Comparison of ENCODE assay signal across 25 cellular contexts in the genomic region with DNA sequence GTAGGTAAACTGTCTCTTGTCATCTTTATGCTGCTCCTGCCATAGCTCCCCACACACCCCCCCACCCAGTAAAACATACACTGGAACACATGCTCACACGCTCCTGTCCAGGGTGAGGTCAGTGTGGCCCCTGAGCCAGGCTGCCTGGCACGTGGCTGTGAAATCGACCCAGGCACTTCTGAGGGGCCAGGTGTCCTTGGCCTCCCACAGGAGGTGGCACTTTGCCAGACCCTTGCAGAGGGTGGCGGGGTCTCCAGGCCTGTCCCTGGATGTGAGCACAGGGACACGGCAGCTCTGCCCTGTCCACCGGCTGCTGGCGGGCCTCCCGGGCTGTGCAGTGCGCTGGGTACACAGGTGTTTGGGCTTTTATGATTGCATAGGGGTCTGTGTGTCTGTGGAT. TPM values are rescaled to one million over a fixed set of nuclear protein-coding genes. Genes with fewer than 3 reads are reported as not detected.
DNase-seq lines count a peak whose midpoint lies in the region; ATAC-seq and FAIRE-seq lines count a peak whose summit lies in the region.
"Had no signal": no experiment of that assay in that cellular context is flagged by ENCODE, and none has a peak within 500 bp of the region (broad histone marks: within the 10 kb centered on the region; RNA-seq: fewer than 3 reads in every experiment).

No MANE protein-coding gene starts in this region.

- H3K4me1 ChIP-seq in esophagus (ENCODE audit: control insufficient read depth in 2 of 2, insufficient read depth in 2 of 2, low read length in 1 of 2), result peaks cover 11 to 21% of the 10 kb centered on the region in 2 donors
- H3K4me1 ChIP-seq: ascending aorta, left lung had no signal

- peak overlapping the region; percentile 71 to 81 for H3K27ac ChIP-seq in esophagus (ENCODE audit: low read depth in 2 of 2, low read length in 1 of 2)
- H3K27ac ChIP-seq: ascending aorta, left lung, tibial nerve had no signal

- H3K4me1 Mint-ChIP-seq in stimulated activated effector memory CD8-positive, alpha-beta T cell treated with anti-CD3 and anti-CD28 coated beads, Interleukin-12 subunit alpha, Interleukin-12 subunit beta, amount 100 ng/mL, for 72 hours, result peaks cover 21% of the 10 kb centered on the region

- no peaks in the 10 kb centered on the region for H3K36me3 ChIP-seq in esophagus (ENCODE audit: control insufficient read depth in 2 of 2, insufficient read depth in 2 of 2, low read length in 1 of 2)
- H3K36me3 ChIP-seq: ascending aorta, left lung, tibial nerve had no signal

- H3K36me3 Mint-ChIP-seq in stimulated activated effector memory CD8-positive, alpha-beta T cell treated with anti-CD3 and anti-CD28 coated beads, Interleukin-12 subunit alpha, Interleukin-12 subunit beta, amount 100 ng/mL, for 72 hours, result no peaks in the 10 kb centered on the region
- H3K36me3 Mint-ChIP-seq: CD14-positive monocyte had no signal

- no peak for FAIRE-seq in HTR-8/SVneo (lab: Jason Lieb, UNC)
- FAIRE-seq: A204.1 had no signal

- H3K27me3 ChIP-seq in esophagus (ENCODE audit: control insufficient read depth in 1 of 2, insufficient read depth in 2 of 2, low read length in 2 of 2), result no peaks in the 10 kb centered on the region
- H3K27me3 ChIP-seq: ascending aorta had no signal

- peak overlapping the region; percentile 16 for H3K27ac Mint-ChIP-seq in stimulated activated effector memory CD8-positive, alpha-beta T cell treated with anti-CD3 and anti-CD28 coated beads, Interleukin-12 subunit alpha, Interleukin-12 subunit beta, amount 100 ng/mL, for 72 hours
- H3K27ac Mint-ChIP-seq: activated CD8-positive, alpha-beta T cell treated with anti-CD3 and anti-CD28 coated beads, Interleukin-2, amount 10 ng/mL, durations not matched to agents 7 days and 5 days had no signal

- DNase-seq in NCI-H146 (lab: John Stamatoyannopoulos, UW) (peak; percentile 19), NCI-H146 treated with DMSO at 0.1 percent for 48 hours (lab: John Stamatoyannopoulos, UW; ENCODE audit: unreplicated experiment) (no peak), NAMALWA (ENCODE audit: low spot score) (peak; percentile 59), cortex of kidney (lab: John Stamatoyannopoulos, UW) (no peak), HTR-8/SVneo (ENCODE audit: insufficient read length, low spot score) (no peak)
- no peak for DNase-seq in stimulated activated effector memory CD8-positive, alpha-beta T cell treated with anti-CD3 and anti-CD28 coated beads, Interleukin-12 subunit alpha, Interleukin-12 subunit beta, amount 100 ng/mL, for 72 hours (ENCODE audit: low spot score in 2 of 2)
- DNase-seq: activated CD8-positive, alpha-beta T cell treated with anti-CD3 and anti-CD28 coated beads, Interleukin-2, amount 10 ng/mL, durations not matched to agents 7 days and 5 days; activated naive CD4-positive, alpha-beta T cell treated with anti-CD3 and anti-CD28 coated beads, Interleukin-2, amount 50 U/mL, for 16 hours; activated T-cell treated with anti-CD3 and anti-CD28 coated beads, Interleukin-2, amount 50 U/mL, for 4 hours; DMS153; effector memory CD4-positive, alpha-beta T cell; KBM-7; NCI-H2081; NCI-H526; right cardiac atrium; stimulated activated naive CD4-positive, alpha-beta T cell treated with Interleukin-2 at 50 U/mL for 16 hours had no signal

- no peak overlapping the region for H3K4me3 Mint-ChIP-seq in stimulated activated effector memory CD8-positive, alpha-beta T cell treated with anti-CD3 and anti-CD28 coated beads, Interleukin-12 subunit alpha, Interleukin-12 subunit beta, amount 100 ng/mL, for 72 hours
- H3K4me3 Mint-ChIP-seq: activated CD8-positive, alpha-beta T cell treated with anti-CD3 and anti-CD28 coated beads, Interleukin-2, amount 10 ng/mL, durations not matched to agents 7 days and 5 days; activated T-cell treated with anti-CD3 and anti-CD28 coated beads, Interleukin-2, amount 50 U/mL, for 4 hours; CD14-positive monocyte had no signal

- H3K9me3 Mint-ChIP-seq in stimulated activated effector memory CD8-positive, alpha-beta T cell treated with anti-CD3 and anti-CD28 coated beads, Interleukin-12 subunit alpha, Interleukin-12 subunit beta, amount 100 ng/mL, for 72 hours, result no peaks in the 10 kb centered on the region
- H3K9me3 Mint-ChIP-seq: activated T-cell treated with anti-CD3 and anti-CD28 coated beads, Interleukin-2, amount 50 U/mL, for 4 hours; CD14-positive monocyte had no signal

- WGBS in esophagus, 2 donors, result 65% methylated on average over 9 of the region's 9 CpGs

- no peak overlapping the region for H3K4me3 ChIP-seq in esophagus (ENCODE audit: low read depth in 1 of 2, low read length in 2 of 2)
- H3K4me3 ChIP-seq: ascending aorta, left lung, mucosa of descending colon, tibial nerve had no signal

- peaks cover 0 to 3% of the 10 kb centered on the region in 2 donors for H3K9me3 ChIP-seq in esophagus (ENCODE audit: control insufficient read depth in 2 of 2, insufficient read depth in 1 of 2, low read depth in 1 of 2, low read length in 1 of 2)
- H3K9me3 ChIP-seq: ascending aorta, left lung, mucosa of descending colon, tibial nerve had no signal

- no peak for ATAC-seq in stimulated activated effector memory CD8-positive, alpha-beta T cell treated with anti-CD3 and anti-CD28 coated beads, Interleukin-12 subunit alpha, Interleukin-12 subunit beta, amount 100 ng/mL, for 72 hours
- ATAC-seq in HG02840 (IDR thresholded peaks at IDR 0.05; ENCODE audit: low FRiP score, unreplicated experiment), result no peak
- ATAC-seq: activated CD4-positive, CD25-positive, alpha-beta regulatory T cell treated with anti-CD3 and anti-CD28 coated beads, Interleukin-2, amount 50 U/mL, for 24 hours; activated CD8-positive, alpha-beta T cell treated with anti-CD3 and anti-CD28 coated beads, Interleukin-2, amount 10 ng/mL, durations not matched to agents 7 days and 5 days; activated T-cell treated with anti-CD3 and anti-CD28 coated beads, Interleukin-2, amount 50 U/mL, for 4 hours; left lung; mucosa of descending colon; right cardiac atrium had no signal

RNA-seq across cellular contexts. Expression of a gene that starts 10.0 kb away (rescaled TPM):
- polyA plus RNA-seq in esophagus, result under 1 TPM; 0.01 to 0.02 TPM
- polyA plus RNA-seq: CD14-positive monocyte had no signal

Comparison
In these comparisons a context has a peak if more than half of its experiments do, and no peak if none do; other contexts are left out.
1. DNase-seq: peak in NCI-H146 (single experiment) and NAMALWA (single experiment); none in NCI-H146 treated with DMSO at 0.1 percent for 48 hours (single experiment), stimulated activated effector memory CD8-positive, alpha-beta T cell treated with anti-CD3 and anti-CD28 coated beads, Interleukin-12 subunit alpha, Interleukin-12 subunit beta, amount 100 ng/mL, for 72 hours (0 of 2), cortex of kidney (single experiment) and HTR-8/SVneo (single experiment).